Comparison of ENCODE assay signal across 8 cellular contexts in genomic region chr17:5500804-5501391, GRCh38. TPM values are rescaled to one million over a fixed set of nuclear protein-coding genes. Genes with fewer than 3 reads are reported as not detected.
DNase-seq lines count a peak whose midpoint lies in the region; ATAC-seq, FAIRE-seq and TF ChIP-seq lines count a peak whose summit lies in the region.

No MANE protein-coding gene starts in this region.

- H3K27me3 ChIP-seq in neuron (ENCODE audit: insufficient read depth, low read length): no peaks in the 10 kb centered on the region

- peaks cover 14% of the 10 kb centered on the region for H3K4me1 ChIP-seq in neuron (ENCODE audit: insufficient read depth, low read length)

- no peak overlapping the region for H3K27ac Mint-ChIP-seq in stimulated activated naive CD8-positive, alpha-beta T cell treated with anti-CD3 and anti-CD28 coated beads, Interleukin-15, amount 100 ng/mL, for 72 hours

- H3K4me3 Mint-ChIP-seq in stimulated activated naive CD8-positive, alpha-beta T cell treated with anti-CD3 and anti-CD28 coated beads, Interleukin-15, amount 100 ng/mL, for 72 hours: peak overlapping the region; percentile 91 to 95

- TF ChIP-seq CTCF in D721Med (IDR thresholded peaks at IDR 0.05; ENCODE audit: insufficient read depth, missing control alignments): no peak

- no peaks in the 10 kb centered on the region for H3K27me3 Mint-ChIP-seq in stimulated activated naive CD8-positive, alpha-beta T cell treated with anti-CD3 and anti-CD28 coated beads, Interleukin-15, amount 100 ng/mL, for 72 hours

- H3K9me3 ChIP-seq in neuron (ENCODE audit: low read length): no peaks in the 10 kb centered on the region

- ATAC-seq in stimulated activated naive CD8-positive, alpha-beta T cell treated with anti-CD3 and anti-CD28 coated beads, Interleukin-15, amount 100 ng/mL, for 72 hours: peak; percentile 93

- no peaks in the 10 kb centered on the region for H3K36me3 ChIP-seq in neuron (ENCODE audit: insufficient read depth, low read length)

- peak overlapping the region; percentile 62 for H2AFZ ChIP-seq in neuron (ENCODE audit: low read depth, low read length)

- peaks cover 16% of the 10 kb centered on the region for H3K4me1 Mint-ChIP-seq in stimulated activated naive CD8-positive, alpha-beta T cell treated with anti-CD3 and anti-CD28 coated beads, Interleukin-15, amount 100 ng/mL, for 72 hours

- DNase-seq in D721Med (ENCODE audit: insufficient read length, low spot score): peak; percentile 90
- DNase-seq in Jurkat, Clone E6-1 (ENCODE audit: low read depth, low spot score): peak; percentile 79
- peak; percentile 81 to 95 for DNase-seq in SHP77 (lab: John Stamatoyannopoulos, UW)
- peak; percentile 70 for DNase-seq in activated naive CD4-positive, alpha-beta T cell treated with anti-CD3 and anti-CD28 coated beads, Interleukin-2, amount 50 U/mL, for 16 hours
- DNase-seq in germinal center (ENCODE audit: low spot score): peak; percentile 93
- DNase-seq in stimulated activated naive CD8-positive, alpha-beta T cell treated with anti-CD3 and anti-CD28 coated beads, Interleukin-15, amount 100 ng/mL, for 72 hours: peak; percentile 66 to 76
- no peak for DNase-seq in RKO (ENCODE audit: low spot score)

- no peaks in the 10 kb centered on the region for H3K9me3 Mint-ChIP-seq in stimulated activated naive CD8-positive, alpha-beta T cell treated with anti-CD3 and anti-CD28 coated beads, Interleukin-15, amount 100 ng/mL, for 72 hours

- FAIRE-seq in D721Med (lab: Jason Lieb, UNC): no peak

- H3K4me3 ChIP-seq in Jurkat, Clone E6-1 (ENCODE audit: low read length): peak overlapping the region; percentile 64
- peak overlapping the region; percentile 75 for H3K4me3 ChIP-seq in neuron (ENCODE audit: low read length)

RNA-seq across cellular contexts. Expression of gene MIS12, which starts 14.5 kb away (rescaled TPM):
- 28.9 TPM for polyA plus RNA-seq in Jurkat, Clone E6-1 (2012; ENCODE audit: insufficient read depth, insufficient read length)

RNA-seq across cellular contexts. Expression of gene DERL2, which starts 14.9 kb away (rescaled TPM):
- 71.4 TPM for polyA plus RNA-seq in Jurkat, Clone E6-1 (2012; ENCODE audit: insufficient read depth, insufficient read length)

RNA-seq across cellular contexts. Expression of gene DHX33, which starts 32.1 kb away (rescaled TPM):
- 22.0 TPM for polyA plus RNA-seq in Jurkat, Clone E6-1 (2012; ENCODE audit: insufficient read depth, insufficient read length)
